8 cellular contexts compared by ENCODE assay signal in genomic region chr12:104695453-104696148, GRCh38.
A peak's percentile ranks its signal among the peaks of the same experiment; 100 is the strongest.
DNase-seq lines count a peak whose midpoint lies in the region; ATAC-seq and TF ChIP-seq lines count a peak whose summit lies in the region.

No MANE protein-coding gene starts in this region.

- H3K27ac Mint-ChIP-seq in CD4-positive, alpha-beta memory T cell, result peak overlapping the region; percentile 44 to 98 (median 90)
- H3K27ac Mint-ChIP-seq in stimulated activated effector memory CD8-positive, alpha-beta T cell treated with anti-CD3 and anti-CD28 coated beads, Interleukin-12 subunit alpha, Interleukin-12 subunit beta, amount 100 ng/mL, for 72 hours, result peak overlapping the region; percentile 92

- intact Hi-C loops in CD4-positive, alpha-beta memory T cell (cut with micrococcal nuclease), result no loop called here
- intact Hi-C loops in A673 (cut with micrococcal nuclease; ENCODE audit: unreplicated experiment), result no loop called here

- H3K9me3 ChIP-seq in CD4-positive, alpha-beta memory T cell (ENCODE audit: control insufficient read depth in 1 of 2, low read length in 2 of 2), result no peaks in the 10 kb centered on the region
- no peaks in the 10 kb centered on the region for H3K9me3 ChIP-seq in GM23248 (ENCODE audit: low read depth)
- H3K9me3 ChIP-seq in A673 (ENCODE audit: low read depth, low read length, poor library complexity, severe bottlenecking), result no peaks in the 10 kb centered on the region

- no TSS peak for BruUV-seq in A673 (replicated peaks; lab: Mats Ljungman, UMichigan)

- H3K4me1 Mint-ChIP-seq in CD4-positive, alpha-beta memory T cell, result peaks cover 48 to 77% (median 65%) of the 10 kb centered on the region in 4 donors
- peaks cover 85% of the 10 kb centered on the region for H3K4me1 Mint-ChIP-seq in stimulated activated effector memory CD8-positive, alpha-beta T cell treated with anti-CD3 and anti-CD28 coated beads, Interleukin-12 subunit alpha, Interleukin-12 subunit beta, amount 100 ng/mL, for 72 hours

- peak overlapping the region; percentile 64 for H3K9ac ChIP-seq in GM23248

- peak overlapping the region in 7 of 8 donors; percentile 60 to 75 (median 66) for H3K4me3 Mint-ChIP-seq in CD4-positive, alpha-beta memory T cell
- H3K4me3 Mint-ChIP-seq in stimulated activated effector memory CD8-positive, alpha-beta T cell treated with anti-CD3 and anti-CD28 coated beads, Interleukin-12 subunit alpha, Interleukin-12 subunit beta, amount 100 ng/mL, for 72 hours, result peak overlapping the region; percentile 61

- H3K27me3 Mint-ChIP-seq in CD4-positive, alpha-beta memory T cell, result no peaks in the 10 kb centered on the region

- H4K20me1 ChIP-seq in GM23248 (ENCODE audit: insufficient read depth), result no peaks in the 10 kb centered on the region

- no peaks in the 10 kb centered on the region for H3K27me3 ChIP-seq in CD4-positive, alpha-beta memory T cell (ENCODE audit: insufficient read depth, low read length)
- H3K27me3 ChIP-seq in GM23248 (replicated peaks; ENCODE audit: insufficient read depth) (no peaks in the 10 kb centered on the region), A673 (replicated peaks; ENCODE audit: insufficient read depth, low read depth, low read length, poor library complexity) (no peaks in the 10 kb centered on the region)

- H2AFZ ChIP-seq in GM23248, result no peak overlapping the region

- no peak for TF ChIP-seq CTCF in A673 (conservative IDR thresholded peaks at IDR 0.05; ENCODE audit: low read depth, low read length)

- peaks cover 0 to 3% (median 0%) of the 10 kb centered on the region in 8 donors for H3K9me3 Mint-ChIP-seq in CD4-positive, alpha-beta memory T cell
- no peaks in the 10 kb centered on the region for H3K9me3 Mint-ChIP-seq in stimulated activated effector memory CD8-positive, alpha-beta T cell treated with anti-CD3 and anti-CD28 coated beads, Interleukin-12 subunit alpha, Interleukin-12 subunit beta, amount 100 ng/mL, for 72 hours

- DNase-seq in CD4-positive, alpha-beta memory T cell, result peak; percentile 76 to 94 (median 83)
- DNase-seq in GM23248 (peak; percentile 97), NCI-H2107 (lab: John Stamatoyannopoulos, UW) (peak; percentile 94), germinal center (ENCODE audit: low spot score) (peak; percentile 48), A673 (ENCODE audit: low spot score) (no peak), HPDE6-E6E7 (ENCODE audit: extremely low spot score) (no peak)
- DNase-seq in activated CD8-positive, alpha-beta memory T cell treated with anti-CD3 and anti-CD28 coated beads for 48 hours (ENCODE audit: low read depth in 2 of 3, low spot score in 2 of 3), result peak; percentile 40 to 67 (median 63)
- peak; percentile 51 to 87 for DNase-seq in stimulated activated effector memory CD8-positive, alpha-beta T cell treated with anti-CD3 and anti-CD28 coated beads, Interleukin-12 subunit alpha, Interleukin-12 subunit beta, amount 100 ng/mL, for 72 hours (ENCODE audit: low spot score in 2 of 2)

- peak overlapping the region; percentile 32 for H3K27ac ChIP-seq in CD4-positive, alpha-beta memory T cell (ENCODE audit: low read depth, low read length)
- peak overlapping the region; percentile 90 for H3K27ac ChIP-seq in GM23248
- H3K27ac ChIP-seq in A673 (ENCODE audit: low read depth, low read length, poor library complexity, severe bottlenecking), result no peak overlapping the region

- POLR2A ChIA-PET in CD4-positive, alpha-beta memory T cell (lab: Charles Lee; ENCODE audit: partially characterized antibody), result interaction anchor here (0.7 to 1.8 kb wide), 8 partner anchors 9 to 412 kb away, joined by 3 to 8 read pairs (median 3); partner anchors contain the start of genes CHST11 and WASHC4
- POLR2A ChIA-PET in A673 (lab: Charles Lee; ENCODE audit: low non-redundant PET), result no interaction called here

- H3F3A ChIP-seq in GM23248 (ENCODE audit: insufficient read depth), result peaks cover 47% of the 10 kb centered on the region

- peak overlapping the region; percentile 37 for H3K4me2 ChIP-seq in GM23248 (ENCODE audit: unreplicated experiment)

- in situ Hi-C loops in GM23248 (cut with MboI), result no loop called here

- CTCF ChIA-PET in CD4-positive, alpha-beta memory T cell (lab: Charles Lee; ENCODE audit: partially characterized antibody), result interaction anchor here (0.7 to 1.9 kb wide), 4 partner anchors 8 to 314 kb away, joined by 3 to 6 read pairs (median 4); no protein-coding TSS in a partner anchor
- CTCF ChIA-PET in A673 (lab: Charles Lee), result no interaction called here

- peaks cover 55% of the 10 kb centered on the region for H3K4me1 ChIP-seq in CD4-positive, alpha-beta memory T cell (ENCODE audit: insufficient read depth, low read length)
- H3K4me1 ChIP-seq in GM23248 (ENCODE audit: insufficient read depth) (peaks cover 66% of the 10 kb centered on the region), A673 (ENCODE audit: insufficient read depth, low read length, poor library complexity, severe bottlenecking) (no peaks in the 10 kb centered on the region)

- H3K4me3 ChIP-seq in CD4-positive, alpha-beta memory T cell (ENCODE audit: low read length in 2 of 2), result no peak overlapping the region
- H3K4me3 ChIP-seq in GM23248 (peak overlapping the region; percentile 19; the same call in 1 of the 2 replicates), A673 (ENCODE audit: low read depth, low read length, poor library complexity, severe bottlenecking) (no peak overlapping the region)

- peaks cover 5% of the 10 kb centered on the region in 2 donors for H3K36me3 Mint-ChIP-seq in CD4-positive, alpha-beta memory T cell
- H3K36me3 Mint-ChIP-seq in stimulated activated effector memory CD8-positive, alpha-beta T cell treated with anti-CD3 and anti-CD28 coated beads, Interleukin-12 subunit alpha, Interleukin-12 subunit beta, amount 100 ng/mL, for 72 hours, result peaks cover 20% of the 10 kb centered on the region

- WGBS in GM23248 (ENCODE audit: low coverage in 1 of 2, low lambda C conversion rate in 2 of 2, missing lambda C conversion rate in 2 of 2), 2 experiments, result 9 to 11% methylated on average over 12 of the region's 12 CpGs

- no peaks in the 10 kb centered on the region for H3K9me2 ChIP-seq in GM23248 (ENCODE audit: insufficient read depth)

- peak; percentile 90 for ATAC-seq in stimulated activated effector memory CD8-positive, alpha-beta T cell treated with anti-CD3 and anti-CD28 coated beads, Interleukin-12 subunit alpha, Interleukin-12 subunit beta, amount 100 ng/mL, for 72 hours

- no peaks in the 10 kb centered on the region for H3K36me3 ChIP-seq in CD4-positive, alpha-beta memory T cell (ENCODE audit: insufficient read depth, low read length)
- no peaks in the 10 kb centered on the region for H3K36me3 ChIP-seq in GM23248 (ENCODE audit: low read depth)
- no peaks in the 10 kb centered on the region for H3K36me3 ChIP-seq in A673 (ENCODE audit: insufficient read depth, low read length, poor library complexity, severe bottlenecking)

- H3K79me2 ChIP-seq in GM23248 (ENCODE audit: insufficient read depth), result no peaks in the 10 kb centered on the region

Comparison
In these comparisons a context has a peak if more than half of its experiments do, and no peak if none do; other contexts are left out.
1. DNase-seq: peak in CD4-positive, alpha-beta memory T cell (5 of 5), GM23248 (single experiment), NCI-H2107 (single experiment), activated CD8-positive, alpha-beta memory T cell treated with anti-CD3 and anti-CD28 coated beads for 48 hours (3 of 3), germinal center (single experiment) and stimulated activated effector memory CD8-positive, alpha-beta T cell treated with anti-CD3 and anti-CD28 coated beads, Interleukin-12 subunit alpha, Interleukin-12 subunit beta, amount 100 ng/mL, for 72 hours (2 of 2); none in A673 (single experiment) and HPDE6-E6E7 (single experiment).